13 cellular contexts compared by ENCODE assay signal in genomic region chr20:61500791-61501321, GRCh38.
DNase-seq lines count a peak whose midpoint lies in the region; ATAC-seq and TF ChIP-seq lines count a peak whose summit lies in the region.
"Had no signal": no experiment of that assay in that cellular context is flagged by ENCODE, and none has a peak within 500 bp of the region (broad histone marks: within the 10 kb centered on the region; RNA-seq: fewer than 3 reads in every experiment).

No MANE protein-coding gene starts in this region.

- peak overlapping the region; percentile 80 for H3K27ac Mint-ChIP-seq in activated CD4-positive, alpha-beta T cell treated with anti-CD3 and anti-CD28 coated beads, Interleukin-2, amount 10 ng/mL, durations not matched to agents 24 days and 14 days
- no peak overlapping the region for H3K27ac Mint-ChIP-seq in activated CD4-positive, alpha-beta T cell treated with anti-CD3 and anti-CD28 coated beads for 36 hours
- peak overlapping the region in 3 of 5 experiments; percentile 0 to 91 (median 58) for H3K27ac Mint-ChIP-seq in brain
- peak overlapping the region in 8 of 10 donors; percentile 19 to 95 (median 56) for H3K27ac Mint-ChIP-seq in naive thymus-derived CD8-positive, alpha-beta T cell
- no peak overlapping the region for H3K27ac Mint-ChIP-seq in immature natural killer cell
- H3K27ac Mint-ChIP-seq: natural killer cell had no signal

- peak; percentile 59 for DNase-seq in activated CD4-positive, alpha-beta T cell treated with anti-CD3 and anti-CD28 coated beads, Interleukin-2, amount 10 ng/mL, durations not matched to agents 24 days and 14 days
- no peak for DNase-seq in activated CD4-positive, alpha-beta T cell treated with anti-CD3 and anti-CD28 coated beads for 36 hours
- DNase-seq in naive thymus-derived CD8-positive, alpha-beta T cell: no peak
- no peak for DNase-seq in immature natural killer cell
- DNase-seq: activated T-cell treated with anti-CD3 and anti-CD28 coated beads, Interleukin-2, amount 50 U/mL, for 1 hour; natural killer cell; NCI-H345 had no signal

- H3K79me2 ChIP-seq in Loucy (ENCODE audit: insufficient read depth, low read length): peaks cover 53% of the 10 kb centered on the region

- no peak for ATAC-seq in activated CD4-positive, alpha-beta T cell treated with anti-CD3 and anti-CD28 coated beads for 36 hours
- peak in 1 of 2 donors; percentile 60 for ATAC-seq in naive thymus-derived CD8-positive, alpha-beta T cell
- ATAC-seq in GM21447 (IDR thresholded peaks at IDR 0.05; ENCODE audit: unreplicated experiment) (no peak), HG03097 (IDR thresholded peaks at IDR 0.05; ENCODE audit: low FRiP score, unreplicated experiment) (no peak)
- ATAC-seq: A549, natural killer cell had no signal

- no peaks in the 10 kb centered on the region for H4K20me1 ChIP-seq in Loucy (ENCODE audit: insufficient read depth, low read length, poor library complexity, severe bottlenecking)

- peak overlapping the region; percentile 82 for H3K4me3 ChIP-seq in Loucy (ENCODE audit: low read length, poor library complexity, severe bottlenecking)
- H3K4me3 ChIP-seq: A549 had no signal

- no peaks in the 10 kb centered on the region for H3K36me3 Mint-ChIP-seq in activated CD4-positive, alpha-beta T cell treated with anti-CD3 and anti-CD28 coated beads, Interleukin-2, amount 10 ng/mL, durations not matched to agents 24 days and 14 days (ENCODE audit: low read depth)
- no peaks in the 10 kb centered on the region for H3K36me3 Mint-ChIP-seq in activated CD4-positive, alpha-beta T cell treated with anti-CD3 and anti-CD28 coated beads for 36 hours (ENCODE audit: low read depth)
- no peaks in the 10 kb centered on the region for H3K36me3 Mint-ChIP-seq in brain
- no peaks in the 10 kb centered on the region for H3K36me3 Mint-ChIP-seq in naive thymus-derived CD8-positive, alpha-beta T cell
- H3K36me3 Mint-ChIP-seq in immature natural killer cell: no peaks in the 10 kb centered on the region
- H3K36me3 Mint-ChIP-seq: natural killer cell had no signal

- peak overlapping the region; percentile 31 for H3K4me3 Mint-ChIP-seq in activated CD4-positive, alpha-beta T cell treated with anti-CD3 and anti-CD28 coated beads, Interleukin-2, amount 10 ng/mL, durations not matched to agents 24 days and 14 days
- H3K4me3 Mint-ChIP-seq in activated CD4-positive, alpha-beta T cell treated with anti-CD3 and anti-CD28 coated beads for 36 hours: no peak overlapping the region
- H3K4me3 Mint-ChIP-seq in brain (no peak overlapping the region), immature natural killer cell (no peak overlapping the region)
- H3K4me3 Mint-ChIP-seq in naive thymus-derived CD8-positive, alpha-beta T cell: peak overlapping the region in 2 of 10 donors; percentile 7 to 73
- H3K4me3 Mint-ChIP-seq: central memory CD8-positive, alpha-beta T cell; natural killer cell had no signal

- H3K4me1 Mint-ChIP-seq in activated CD4-positive, alpha-beta T cell treated with anti-CD3 and anti-CD28 coated beads, Interleukin-2, amount 10 ng/mL, durations not matched to agents 24 days and 14 days: peaks cover 7% of the 10 kb centered on the region
- H3K4me1 Mint-ChIP-seq in activated CD4-positive, alpha-beta T cell treated with anti-CD3 and anti-CD28 coated beads for 36 hours: no peaks in the 10 kb centered on the region
- H3K4me1 Mint-ChIP-seq in brain: peaks cover 52% of the 10 kb centered on the region
- peaks cover 0 to 4% (median 1%) of the 10 kb centered on the region in 4 donors for H3K4me1 Mint-ChIP-seq in naive thymus-derived CD8-positive, alpha-beta T cell
- H3K4me1 Mint-ChIP-seq in immature natural killer cell: no peaks in the 10 kb centered on the region
- H3K4me1 Mint-ChIP-seq: central memory CD8-positive, alpha-beta T cell; natural killer cell had no signal

- peak overlapping the region; percentile 91 for H3K9ac ChIP-seq in Loucy (ENCODE audit: low read depth, low read length, poor library complexity, severe bottlenecking)

- peaks cover 16% of the 10 kb centered on the region; the same call in 1 of the 2 replicates for H3F3A ChIP-seq in Loucy (ENCODE audit: low read depth)

- no peak overlapping the region for H2AFZ ChIP-seq in Loucy (ENCODE audit: low read length)

- H3K27me3 ChIP-seq in Loucy (ENCODE audit: insufficient read depth, low read length, poor library complexity, severe bottlenecking): no peaks in the 10 kb centered on the region

- peaks cover 90% of the 10 kb centered on the region for H3K4me1 ChIP-seq in Loucy (ENCODE audit: insufficient read depth, low read length, poor library complexity, severe bottlenecking)
- H3K4me1 ChIP-seq: A549 had no signal

- H3K36me3 ChIP-seq in Loucy (ENCODE audit: insufficient read depth, low read length): no peaks in the 10 kb centered on the region

- H3K4me2 ChIP-seq in Loucy (ENCODE audit: low read depth, low read length, poor library complexity, severe bottlenecking): peak overlapping the region; percentile 99
- H3K4me2 ChIP-seq: A549 had no signal

- no peaks in the 10 kb centered on the region for H3K9me3 Mint-ChIP-seq in activated CD4-positive, alpha-beta T cell treated with anti-CD3 and anti-CD28 coated beads, Interleukin-2, amount 10 ng/mL, durations not matched to agents 24 days and 14 days
- H3K9me3 Mint-ChIP-seq in activated CD4-positive, alpha-beta T cell treated with anti-CD3 and anti-CD28 coated beads for 36 hours (ENCODE audit: low read depth): no peaks in the 10 kb centered on the region
- peaks cover 0 to 4% (median 0%) of the 10 kb centered on the region in 5 experiments for H3K9me3 Mint-ChIP-seq in brain
- no peaks in the 10 kb centered on the region for H3K9me3 Mint-ChIP-seq in naive thymus-derived CD8-positive, alpha-beta T cell
- peaks cover 0 to 7% (median 0%) of the 10 kb centered on the region in 6 donors for H3K9me3 Mint-ChIP-seq in immature natural killer cell
- H3K9me3 Mint-ChIP-seq: central memory CD8-positive, alpha-beta T cell; natural killer cell had no signal

- H3K9me2 ChIP-seq in Loucy (replicated peaks; ENCODE audit: low read depth, low read length): no peaks in the 10 kb centered on the region

- CTCF ChIA-PET in activated CD4-positive, alpha-beta T cell treated with anti-CD3 and anti-CD28 coated beads for 36 hours (lab: Charles Lee): interaction anchor here (0.7 kb wide), 1 partner anchor 817 kb away, joined by 3 read pairs; no protein-coding TSS in a partner anchor

- intact Hi-C loops in activated CD4-positive, alpha-beta T cell treated with anti-CD3 and anti-CD28 coated beads, Interleukin-2, amount 10 ng/mL, durations not matched to agents 24 days and 14 days (cut with micrococcal nuclease): no loop called here
- intact Hi-C loops in activated CD4-positive, alpha-beta T cell treated with anti-CD3 and anti-CD28 coated beads for 36 hours (cut with DNase I, micrococcal nuclease): no loop called here

- TF ChIP-seq CTCF in Loucy (conservative IDR thresholded peaks at IDR 0.05; ENCODE audit: low read length): no peak
- TF ChIP-seq CTCF in brain (conservative IDR thresholded peaks at IDR 0.05): no peak

- no peaks in the 10 kb centered on the region for H3K27me3 Mint-ChIP-seq in activated CD4-positive, alpha-beta T cell treated with anti-CD3 and anti-CD28 coated beads, Interleukin-2, amount 10 ng/mL, durations not matched to agents 24 days and 14 days
- H3K27me3 Mint-ChIP-seq in activated CD4-positive, alpha-beta T cell treated with anti-CD3 and anti-CD28 coated beads for 36 hours: no peaks in the 10 kb centered on the region
- H3K27me3 Mint-ChIP-seq in brain: peaks cover 2% of the 10 kb centered on the region
- peaks cover 0 to 12% (median 0%) of the 10 kb centered on the region in 5 donors for H3K27me3 Mint-ChIP-seq in naive thymus-derived CD8-positive, alpha-beta T cell
- H3K27me3 Mint-ChIP-seq in immature natural killer cell (ENCODE audit: low read depth in 3 of 3): peaks cover 0 to 3% (median 1%) of the 10 kb centered on the region in 3 donors

- POLR2A ChIA-PET in activated CD4-positive, alpha-beta T cell treated with anti-CD3 and anti-CD28 coated beads for 36 hours (lab: Charles Lee): no interaction called here
- POLR2A ChIA-PET in naive thymus-derived CD8-positive, alpha-beta T cell (lab: Charles Lee): no interaction called here

- H3K9me3 ChIP-seq in Loucy (ENCODE audit: insufficient read depth, low read depth, low read length): no peaks in the 10 kb centered on the region
- H3K9me3 ChIP-seq: A549 had no signal

Comparison
In these comparisons a context has a peak if more than half of its experiments do, and no peak if none do; other contexts are left out.
1. H3K27ac Mint-ChIP-seq: peak in activated CD4-positive, alpha-beta T cell treated with anti-CD3 and anti-CD28 coated beads, Interleukin-2, amount 10 ng/mL, durations not matched to agents 24 days and 14 days (single experiment), brain (3 of 5) and naive thymus-derived CD8-positive, alpha-beta T cell (8 of 10); none in activated CD4-positive, alpha-beta T cell treated with anti-CD3 and anti-CD28 coated beads for 36 hours (single experiment) and immature natural killer cell (0 of 6).